ENCODE assay signal across 18 cellular contexts in genomic region chr1:240055978-240056772, GRCh38. TPM values are rescaled to one million over a fixed set of nuclear protein-coding genes. Genes with fewer than 3 reads are reported as not detected.
A peak's percentile ranks its signal among the peaks of the same experiment; 100 is the strongest.
DNase-seq lines count a peak whose midpoint lies in the region; ATAC-seq and TF ChIP-seq lines count a peak whose summit lies in the region.
"Had no signal": no experiment of that assay in that cellular context is flagged by ENCODE, and none has a peak within 500 bp of the region (broad histone marks: within the 10 kb centered on the region; RNA-seq: fewer than 3 reads in every experiment).

No MANE protein-coding gene starts in this region.

- no peak overlapping the region for H3K23ac ChIP-seq in neuronal stem cell (ENCODE audit: low read depth, low read length, poor library complexity)

- in situ Hi-C loops in GM23248 (cut with MboI): no loop called here

- H2BK120ac ChIP-seq in neuronal stem cell (ENCODE audit: low read depth, low read length): no peak overlapping the region

- H4K91ac ChIP-seq in neuronal stem cell (ENCODE audit: low read depth, low read length, poor library complexity): no peak overlapping the region

- H2BK5ac ChIP-seq in neuronal stem cell (ENCODE audit: low read length): no peak overlapping the region

- no peaks in the 10 kb centered on the region for H3K27me3 ChIP-seq in GM23248 (replicated peaks; ENCODE audit: insufficient read depth)
- H3K27me3 ChIP-seq in neuronal stem cell (ENCODE audit: control insufficient read depth in 3 of 3, insufficient read depth in 3 of 3, low read depth in 1 of 3, low read length in 3 of 3): no peaks in the 10 kb centered on the region

- H2BK15ac ChIP-seq in neuronal stem cell (ENCODE audit: low read length): no peak overlapping the region

- WGBS in GM23248 (ENCODE audit: low coverage in 1 of 2, low lambda C conversion rate in 2 of 2, missing lambda C conversion rate in 2 of 2), 2 experiments: 25 to 31% methylated on average over 4 of the region's 4 CpGs
- no CpG with 5 or more reads among the region's 4 CpGs for WGBS in neuronal stem cell (ENCODE audit: extremely low coverage in 2 of 2, insufficient read length in 2 of 2, insufficient replicate concordance in 1 of 2), 2 donors

- no peaks in the 10 kb centered on the region for H3K36me3 ChIP-seq in GM23248 (ENCODE audit: low read depth)
- H3K36me3 ChIP-seq in HEK293 (ENCODE audit: control insufficient read depth in 2 of 2, insufficient read depth in 1 of 2, low read length in 2 of 2): no peaks in the 10 kb centered on the region
- no peaks in the 10 kb centered on the region for H3K36me3 ChIP-seq in neuronal stem cell (replicated peaks in 1 of 2; ENCODE audit: control insufficient read depth in 2 of 2, insufficient read depth in 2 of 2, low read length in 2 of 2)

- H3K9me2 ChIP-seq in GM23248 (ENCODE audit: insufficient read depth): no peaks in the 10 kb centered on the region

- no peak overlapping the region for H3K9ac ChIP-seq in GM23248
- no peak overlapping the region for H3K9ac ChIP-seq in neuronal stem cell (ENCODE audit: low read depth, low read length, poor library complexity)

- POLR2A ChIA-PET in HEK293 (lab: Yijun Ruan, JAX): no interaction called here
- POLR2A ChIA-PET in activated CD4-positive, alpha-beta memory T cell treated with anti-CD3 and anti-CD28 coated beads for 36 hours (lab: Charles Lee): interaction anchor here (0.6 kb wide), 1 partner anchor 1401 kb away, joined by 3 read pairs; no protein-coding TSS in a partner anchor

- no peaks in the 10 kb centered on the region for H3K79me1 ChIP-seq in neuronal stem cell (ENCODE audit: low read depth, low read length)

- no peak overlapping the region for H4K8ac ChIP-seq in neuronal stem cell (ENCODE audit: low read depth, low read length)

- H4K20me1 ChIP-seq in GM23248 (ENCODE audit: insufficient read depth): 0 out of 2 replicates have a peak, but pooled peaks cover 3% of the 10 kb centered on the region

- H3K4me3 Mint-ChIP-seq in activated CD4-positive, alpha-beta memory T cell treated with anti-CD3 and anti-CD28 coated beads for 36 hours: no peak overlapping the region

- DNase-seq in GM23248 (no peak), RPMI7951 (ENCODE audit: low read depth) (peak; percentile 4), neuronal stem cell (ENCODE audit: low spot score) (no peak), left ventricle myocardium superior (no peak)
- no peak for DNase-seq in activated CD4-positive, alpha-beta memory T cell treated with anti-CD3 and anti-CD28 coated beads for 36 hours
- DNase-seq: AML-193, DND-41, H7, NCI-H187 treated with DMSO at 0.1 percent for 48 hours, NCI-H446 treated with DMSO at 0.1 percent for 48 hours, NCI-H69, RPMI8226 had no signal

- H3K27me3 Mint-ChIP-seq in activated CD4-positive, alpha-beta memory T cell treated with anti-CD3 and anti-CD28 coated beads for 36 hours: no peaks in the 10 kb centered on the region

- no peaks in the 10 kb centered on the region for H3K36me3 Mint-ChIP-seq in activated CD4-positive, alpha-beta memory T cell treated with anti-CD3 and anti-CD28 coated beads for 36 hours

- no peak overlapping the region for H2BK12ac ChIP-seq in neuronal stem cell (ENCODE audit: low read length)

- no peaks in the 10 kb centered on the region for H3K4me1 Mint-ChIP-seq in activated CD4-positive, alpha-beta memory T cell treated with anti-CD3 and anti-CD28 coated beads for 36 hours (ENCODE audit: low read depth)

- H3K4me2 ChIP-seq in GM23248 (ENCODE audit: unreplicated experiment) (no peak overlapping the region), neuronal stem cell (ENCODE audit: insufficient read depth, low read length, poor library complexity, severe bottlenecking) (no peak overlapping the region)

- H2AFZ ChIP-seq in GM23248: peak overlapping the region; percentile 19; the same call in 1 of the 2 replicates
- H2AFZ ChIP-seq in neuronal stem cell (ENCODE audit: low read length): peak overlapping the region; percentile 36

- intact Hi-C loops in left ventricle myocardium superior (cut with micrococcal nuclease): no loop called here
- intact Hi-C loops in activated CD4-positive, alpha-beta memory T cell treated with anti-CD3 and anti-CD28 coated beads for 36 hours (cut with micrococcal nuclease): no loop called here

- no peaks in the 10 kb centered on the region for H3K79me2 ChIP-seq in GM23248 (ENCODE audit: insufficient read depth)

- H3K9me3 Mint-ChIP-seq in activated CD4-positive, alpha-beta memory T cell treated with anti-CD3 and anti-CD28 coated beads for 36 hours: peaks cover 2% of the 10 kb centered on the region

- H3K4me1 ChIP-seq in GM23248 (ENCODE audit: insufficient read depth) (no peaks in the 10 kb centered on the region), HEK293 (ENCODE audit: control insufficient read depth, insufficient read depth, low read length) (peaks cover 4% of the 10 kb centered on the region; the same call in 1 of the 2 replicates), neuronal stem cell (ENCODE audit: control insufficient read depth in 2 of 2, insufficient read depth in 1 of 2, low read depth in 1 of 2, low read length in 2 of 2) (peaks cover 0 to 14% of the 10 kb centered on the region in 2 donors)

- H3K4me3 ChIP-seq in GM23248 (no peak overlapping the region), HEK293 (ENCODE audit: low read depth, low read length) (no peak overlapping the region), neuronal stem cell (ENCODE audit: low read length in 2 of 2) (no peak overlapping the region)

- no peak for TF ChIP-seq CTCF in HEK293 (tag by site-specific recombination; IDR thresholded peaks at IDR 0.05)

- H3K4ac ChIP-seq in neuronal stem cell (ENCODE audit: low read length): no peak overlapping the region

- H3K9me3 ChIP-seq in GM23248 (ENCODE audit: low read depth): no peaks in the 10 kb centered on the region
- no peaks in the 10 kb centered on the region for H3K9me3 ChIP-seq in HEK293 (ENCODE audit: control insufficient read depth, insufficient read depth, low read depth, low read length)
- H3K9me3 ChIP-seq in neuronal stem cell (replicated peaks in 1 of 2; ENCODE audit: control insufficient read depth in 2 of 2, insufficient read depth in 1 of 2, low read depth in 1 of 2, low read length in 2 of 2): no peaks in the 10 kb centered on the region

- no peak overlapping the region for H3K27ac Mint-ChIP-seq in activated CD4-positive, alpha-beta memory T cell treated with anti-CD3 and anti-CD28 coated beads for 36 hours

- no peak overlapping the region for H3K14ac ChIP-seq in neuronal stem cell (ENCODE audit: low read length)

- H3K27ac ChIP-seq in GM23248 (no peak overlapping the region), HEK293 (ENCODE audit: extremely low read depth, low read depth, low read length) (no peak overlapping the region), neuronal stem cell (replicated peaks; ENCODE audit: low read length) (no peak overlapping the region)
- H3K27ac ChIP-seq: C4-2B, HL-60 had no signal

- ATAC-seq in GM18511 (IDR thresholded peaks at IDR 0.05; ENCODE audit: unreplicated experiment) (no peak), left ventricle myocardium superior (no peak)

- H3F3A ChIP-seq in GM23248 (ENCODE audit: insufficient read depth): no peaks in the 10 kb centered on the region

- H3K18ac ChIP-seq in neuronal stem cell (ENCODE audit: low read length): no peak overlapping the region

- no peak overlapping the region for H2AK5ac ChIP-seq in neuronal stem cell (ENCODE audit: low read depth, low read length)

- CTCF ChIA-PET in HEK293 (lab: Yijun Ruan, JAX): interaction anchor here (0.6 to 1.4 kb wide), 7 partner anchors 9 to 328 kb away, joined by 3 to 7 read pairs (median 3); no protein-coding TSS in a partner anchor
- CTCF ChIA-PET in activated CD4-positive, alpha-beta memory T cell treated with anti-CD3 and anti-CD28 coated beads for 36 hours (lab: Charles Lee): no interaction called here

TF ChIP-seq in HEK293, 187 proteins besides CTCF, POLR2A, EP300 and RAD21 (continues in another document):
- TF ChIP-seq ZNF175 (tag by site-specific recombination; IDR thresholded peaks at IDR 0.05): 0 out of 2 replicates have a peak, but pooled peaks have one; percentile 44
- peak; percentile 38; the same call in 1 of the 2 replicates for TF ChIP-seq PRDM10 (tag by site-specific recombination; IDR thresholded peaks at IDR 0.05)

RNA-seq across cellular contexts. Expression of gene FMN2, which starts 35.5 kb away (rescaled TPM):
- 114 and 141 TPM in 2 replicates for total RNA-seq in GM23248 (2014; rRNA removed; shearing (Covaris generic))
- polyA plus RNA-seq in GM23248 (2016; fragmentation: Nextera tagmentation; extraction: Ambion mirVana): 72.8 and 78.2 TPM in 2 replicates
- 19.8 and 25.8 TPM in 2 replicates for total RNA-seq in RPMI7951 (2014; rRNA removed; shearing (Covaris generic))
- polyA plus RNA-seq in neuronal stem cell (2013, experiment 1 of 2): 6.4 TPM
- polyA plus RNA-seq in neuronal stem cell (2013, experiment 2 of 2): 6.4 TPM
- not detected for total RNA-seq in left ventricle myocardium superior
- not detected for total RNA-seq in activated CD4-positive, alpha-beta memory T cell treated with anti-CD3 and anti-CD28 coated beads for 36 hours
- total RNA-seq: G401; T-helper 1 cell treated with Interleukin-12 subunit alpha and Interleukin-12 subunit beta and Interleukin-4 antibody, amounts not matched to agents 30 ng/mL and 1 ng/mL, for 36 hours had no signal

Comparison
In these comparisons a context has a peak if more than half of its experiments do, and no peak if none do; other contexts are left out.
1. RNA of gene FMN2, which starts 35.5 kb away (total RNA-seq): 114 to 141 TPM in GM23248 and 19.8 to 25.8 TPM in RPMI7951; not detected in left ventricle myocardium superior (single experiment) and not detected in activated CD4-positive, alpha-beta memory T cell treated with anti-CD3 and anti-CD28 coated beads for 36 hours; every median in the first group is over 10 times any median in the second.